In the genomic region with DNA sequence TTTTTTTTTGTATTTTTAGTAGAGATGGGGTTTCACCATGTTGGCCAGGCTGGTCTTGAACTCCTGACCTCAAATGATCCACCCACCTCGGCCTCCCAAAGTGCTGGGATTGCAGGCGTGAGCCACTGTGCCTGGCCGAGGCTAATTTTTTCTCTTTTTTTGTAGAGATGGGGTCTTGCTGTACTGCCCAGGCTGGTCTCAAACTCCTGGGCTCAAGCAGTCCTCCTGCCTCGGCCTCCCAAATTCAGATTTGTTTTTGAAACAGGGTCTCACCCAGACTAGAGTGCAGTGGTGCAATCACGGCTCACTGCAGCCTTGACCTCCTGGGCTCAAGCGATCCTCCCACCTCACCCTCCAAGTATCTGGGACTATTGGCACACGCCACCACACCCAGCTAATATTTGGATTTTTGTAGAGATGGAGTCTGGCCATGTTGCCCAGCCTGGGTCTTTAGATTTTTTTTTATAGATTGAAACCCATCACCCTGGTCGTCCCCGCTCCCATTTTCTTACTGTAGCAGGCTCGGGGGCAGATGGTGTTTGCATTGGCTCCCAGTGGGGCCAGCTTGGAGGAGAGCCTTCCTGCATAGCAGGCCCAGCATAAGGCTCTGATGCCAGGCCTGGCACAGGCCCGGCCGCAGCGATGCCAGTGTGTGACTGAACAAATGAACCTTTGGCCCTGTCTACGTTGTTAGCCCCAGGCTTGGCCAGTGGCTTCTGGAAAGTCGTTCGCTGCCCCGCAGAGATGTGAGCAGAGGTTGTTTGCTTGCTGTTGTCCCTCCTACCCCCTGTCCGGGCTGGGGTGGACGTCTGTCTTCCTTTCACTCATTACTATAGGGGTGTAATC, we compare ENCODE assay signal across 22 cellular contexts. TPM values are rescaled to one million over a fixed set of nuclear protein-coding genes. Genes with fewer than 3 reads are reported as not detected.
"Had no signal": no experiment of that assay in that cellular context is flagged by ENCODE, and none has a peak within 500 bp of the region (broad histone marks: within the 10 kb centered on the region; RNA-seq: fewer than 3 reads in every experiment).

No MANE protein-coding gene starts in this region.

- H3K9me3 ChIP-seq: esophagus squamous epithelium, thyroid gland had no signal

- ATAC-seq: activated naive CD8-positive, alpha-beta T cell treated with anti-CD3 and anti-CD28 coated beads, Interleukin-2, amount 50 U/mL, for 24 hours; effector memory CD8-positive, alpha-beta T cell; SK-N-SH treated with all-trans-retinoic acid at 6 μM for 48 hours had no signal

- DNase-seq: activated CD4-positive, alpha-beta T cell treated with anti-CD3 and anti-CD28 coated beads, Interleukin-2, amount 10 ng/mL, durations not matched to agents 7 days and 5 days; activated CD8-positive, alpha-beta memory T cell treated with anti-CD3 and anti-CD28 coated beads for 24 hours; activated CD8-positive, alpha-beta memory T cell treated with anti-CD3 and anti-CD28 coated beads, Interleukin-2, amount 50 U/mL, for 48 hours; activated effector memory CD4-positive, alpha-beta T cell treated with Interleukin-2 at 50 U/mL for 16 hours; activated naive CD4-positive, alpha-beta T cell treated with anti-CD3 and anti-CD28 coated beads, Interleukin-2, amount 10 ng/mL, durations not matched to agents 7 days and 5 days; activated naive CD8-positive, alpha-beta T cell treated with anti-CD3 and anti-CD28 coated beads, Interleukin-2, amount 50 U/mL, for 24 hours; activated T-cell treated with anti-CD3 and anti-CD28 coated beads, Interleukin-2, amount 50 U/mL, for 48 hours; anterior cingulate cortex; brain microvascular endothelial cell; effector memory CD8-positive, alpha-beta T cell; esophagus squamous epithelium; stimulated activated CD4-positive, alpha-beta T cell treated with anti-CD3 and anti-CD28 coated beads, Interleukin-15, amount 100 ng/mL, for 24 hours; stimulated activated CD4-positive, alpha-beta T cell treated with anti-CD3 and anti-CD28 coated beads, Interleukin-4, amount 100 ng/mL, for 1 hour; T-helper 1 cell; T-helper 9 cell; thyroid gland had no signal

- H3K27ac ChIP-seq: brain microvascular endothelial cell, esophagus squamous epithelium, skin epidermis, thyroid gland had no signal

- H3K27me3 ChIP-seq: brain microvascular endothelial cell, esophagus squamous epithelium, thyroid gland had no signal

- H3K4me3 ChIP-seq: esophagus squamous epithelium, lung, skin epidermis, thyroid gland had no signal

RNA-seq across cellular contexts. Expression of a gene that starts 41.5 kb away (rescaled TPM):
- total RNA-seq: activated CD4-positive, alpha-beta T cell treated with anti-CD3 and anti-CD28 coated beads, Interleukin-2, amount 10 ng/mL, durations not matched to agents 7 days and 5 days; dermis microvascular lymphatic vessel endothelial cell; esophagus squamous epithelium; lung; mesothelial cell of epicardium; omental fat pad; thyroid gland had no signal
